9 cellular contexts compared by ENCODE assay signal in the genomic region with DNA sequence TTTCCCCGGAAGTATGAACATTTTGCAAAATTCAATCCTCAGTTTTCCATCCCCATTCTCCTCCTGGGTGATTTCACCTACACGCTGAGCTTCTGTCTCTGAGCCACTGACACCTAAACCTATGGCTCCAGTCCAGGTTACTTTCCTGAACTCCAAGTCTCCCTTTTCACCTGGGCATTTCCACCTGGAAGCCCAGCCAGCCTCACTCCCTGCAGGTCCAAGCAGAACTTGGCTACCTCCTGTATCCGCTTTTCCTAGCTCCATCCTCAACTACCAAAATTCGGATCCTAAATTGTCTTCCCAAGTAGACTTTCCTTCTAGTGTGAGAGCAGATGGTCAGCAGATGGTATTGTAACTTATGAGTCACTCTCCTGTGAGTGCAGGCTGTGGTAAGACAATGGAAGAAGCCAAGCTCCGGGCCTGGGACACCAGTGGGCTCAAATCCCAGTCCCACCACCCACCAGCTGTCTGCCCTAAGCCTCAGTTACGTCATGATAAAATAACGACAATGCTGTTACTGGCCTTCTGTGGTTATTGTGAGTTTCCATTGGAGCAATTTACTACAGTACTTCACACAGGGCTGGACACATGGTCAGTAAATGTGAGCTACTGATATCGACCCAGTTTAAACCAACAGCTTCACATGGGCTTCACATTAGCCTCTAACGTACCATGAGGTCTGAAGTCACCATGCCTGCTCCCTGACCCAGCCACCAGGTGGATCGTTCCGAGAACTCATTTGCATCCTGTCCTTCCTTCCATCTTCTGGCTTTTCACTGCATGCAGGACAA. TPM values are rescaled to one million over a fixed set of nuclear protein-coding genes. Genes with fewer than 3 reads are reported as not detected.
DNase-seq lines count a peak whose midpoint lies in the region; ATAC-seq, FAIRE-seq and TF ChIP-seq lines count a peak whose summit lies in the region.
"Had no signal": no experiment of that assay in that cellular context is flagged by ENCODE, and none has a peak within 500 bp of the region (broad histone marks: within the 10 kb centered on the region; RNA-seq: fewer than 3 reads in every experiment).

No MANE protein-coding gene starts in this region.

- intact Hi-C loops in left lung (cut with DNase I), result no loop called here

- no peaks in the 10 kb centered on the region for H3K9me3 ChIP-seq in left lung

- H3K4me3 ChIP-seq in left lung, result no peak overlapping the region

- peaks cover 18 to 78% of the 10 kb centered on the region in 2 donors for H3K4me1 ChIP-seq in left lung

- DNase-seq in A172 (ENCODE audit: low spot score) (peak; percentile 92), NCI-H1092 treated with DMSO at 0.1 percent for 48 hours (lab: John Stamatoyannopoulos, UW) (peak; percentile 72), astrocyte of the hippocampus (ENCODE audit: low read depth, low spot score) (peak; percentile 74), left lung (peak; percentile 22 to 67), RCC 7860 (ENCODE audit: low spot score) (no peak), GM10266 (ENCODE audit: extremely low spot score) (no peak)

- ATAC-seq in left lung, result peak; percentile 74
- no peak for ATAC-seq in GM18502 (IDR thresholded peaks at IDR 0.05; ENCODE audit: poor library complexity, unreplicated experiment)
- ATAC-seq in HG03521 (IDR thresholded peaks at IDR 0.05; ENCODE audit: unreplicated experiment), result no peak

- H3K27ac ChIP-seq in left lung, result peak overlapping the region; percentile 53 to 55
- H3K27ac ChIP-seq: C4-2B had no signal

- no peak for FAIRE-seq in RCC 7860 (lab: Jason Lieb, UNC)

- TF ChIP-seq CTCF in left lung (IDR thresholded peaks at IDR 0.05) (no peak), GM10266 (IDR thresholded peaks at IDR 0.05; ENCODE audit: control insufficient read depth, insufficient read depth, low read depth, missing control alignments) (no peak)

- no peaks in the 10 kb centered on the region for H3K27me3 ChIP-seq in left lung

- H3K36me3 ChIP-seq in left lung, result peaks cover 0 to 54% of the 10 kb centered on the region in 2 donors

RNA-seq across cellular contexts. Expression of gene PECAM1, which starts 33.3 kb away (rescaled TPM):
- total RNA-seq in A172 (2014; rRNA removed; shearing (Covaris generic)), result 0.05 TPM in 1 of 2 replicates, not detected in the other
- 100 to 1,000 TPM; 308 to 476 TPM for total RNA-seq in left lung

Comparison
In these comparisons a context has a peak if more than half of its experiments do, and no peak if none do; other contexts are left out.
1. DNase-seq: peak in A172 (single experiment), NCI-H1092 treated with DMSO at 0.1 percent for 48 hours (single experiment), astrocyte of the hippocampus (single experiment) and left lung (2 of 2); none in RCC 7860 (single experiment) and GM10266 (single experiment).
2. RNA of gene PECAM1, which starts 33.3 kb away (total RNA-seq): 308 to 476 TPM in left lung; 0.05 TPM in A172; every median in the first group is over 100 times any median in the second.